In the genomic region with DNA sequence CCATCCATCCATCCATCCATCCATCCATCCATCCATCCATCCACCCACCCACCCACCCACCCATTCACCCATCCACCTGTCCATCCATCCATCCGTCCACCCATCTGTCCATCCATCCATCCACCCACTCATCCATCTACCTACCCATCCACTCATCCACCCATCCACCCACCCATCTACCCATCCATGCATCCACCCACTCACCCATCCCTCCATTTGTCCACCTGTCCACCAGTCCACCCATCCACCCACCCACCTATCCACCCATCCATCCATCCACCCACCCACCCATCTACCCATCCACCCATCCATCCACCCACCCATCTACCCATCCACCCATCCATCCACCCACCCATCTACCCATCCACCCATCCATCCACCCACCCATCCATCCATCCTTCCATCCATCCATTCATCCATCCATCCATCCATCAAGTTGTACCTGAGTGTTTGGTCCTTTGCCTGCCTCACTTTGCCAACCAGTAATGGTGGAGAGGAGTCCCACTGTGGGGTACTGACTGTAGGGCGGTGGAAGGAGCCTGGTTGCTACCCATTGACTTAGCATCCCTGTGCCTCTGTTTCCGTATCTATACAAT, we compare ENCODE assay signal across 2 cellular contexts.
TF ChIP-seq lines count a peak whose summit lies in the region.

No MANE protein-coding gene starts in this region.

TF ChIP-seq in HEK293, 187 proteins besides CTCF, POLR2A, EP300 and RAD21:
- no peak for TF ChIP-seq ZNF555 (tag by site-specific recombination; conservative IDR thresholded peaks at IDR 0.05)
- TF ChIP-seq EGR2 (tag by site-specific recombination; IDR thresholded peaks at IDR 0.05; ENCODE audit: low read depth): peak; percentile 96
- TF ChIP-seq ZNF366 (tag by site-specific recombination; conservative IDR thresholded peaks at IDR 0.05): peak; percentile 81
- TF ChIP-seq ZFHX2 (tag by site-specific recombination; conservative IDR thresholded peaks at IDR 0.05): peak; percentile 89

TF ChIP-seq in HepG2, 621 proteins besides CTCF, POLR2A, EP300 and RAD21:
- TF ChIP-seq MTA1 (CRISPR knock-in tag; IDR thresholded peaks at IDR 0.05; ENCODE audit: borderline replicate concordance): no peak
- TF ChIP-seq SCMH1 (CRISPR knock-in tag; IDR thresholded peaks at IDR 0.05; ENCODE audit: borderline replicate concordance): no peak
- no peak for TF ChIP-seq RFX1 (IDR thresholded peaks at IDR 0.05)
- no peak for TF ChIP-seq PHF21A (CRISPR knock-in tag; IDR thresholded peaks at IDR 0.05)
- TF ChIP-seq RARA (CRISPR knock-in tag; IDR thresholded peaks at IDR 0.05): no peak
- no peak for TF ChIP-seq KLF12 (CRISPR knock-in tag; IDR thresholded peaks at IDR 0.05; ENCODE audit: borderline replicate concordance)
- TF ChIP-seq, protein P1, sequence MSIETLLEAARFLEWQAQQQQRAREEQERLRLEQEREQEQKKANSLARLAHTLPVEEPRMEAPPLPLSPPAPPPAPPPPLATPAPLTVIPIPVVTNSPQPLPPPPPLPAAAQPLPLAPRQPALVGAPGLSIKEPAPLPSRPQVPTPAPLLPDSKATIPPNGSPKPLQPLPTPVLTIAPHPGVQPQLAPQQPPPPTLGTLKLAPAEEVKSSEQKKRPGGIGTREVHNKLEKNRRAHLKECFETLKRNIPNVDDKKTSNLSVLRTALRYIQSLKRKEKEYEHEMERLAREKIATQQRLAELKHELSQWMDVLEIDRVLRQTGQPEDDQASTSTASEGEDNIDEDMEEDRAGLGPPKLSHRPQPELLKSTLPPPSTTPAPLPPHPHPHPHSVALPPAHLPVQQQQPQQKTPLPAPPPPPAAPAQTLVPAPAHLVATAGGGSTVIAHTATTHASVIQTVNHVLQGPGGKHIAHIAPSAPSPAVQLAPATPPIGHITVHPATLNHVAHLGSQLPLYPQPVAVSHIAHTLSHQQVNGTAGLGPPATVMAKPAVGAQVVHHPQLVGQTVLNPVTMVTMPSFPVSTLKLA (IDR thresholded peaks at IDR 0.05): no peak
- TF ChIP-seq, protein P2, sequence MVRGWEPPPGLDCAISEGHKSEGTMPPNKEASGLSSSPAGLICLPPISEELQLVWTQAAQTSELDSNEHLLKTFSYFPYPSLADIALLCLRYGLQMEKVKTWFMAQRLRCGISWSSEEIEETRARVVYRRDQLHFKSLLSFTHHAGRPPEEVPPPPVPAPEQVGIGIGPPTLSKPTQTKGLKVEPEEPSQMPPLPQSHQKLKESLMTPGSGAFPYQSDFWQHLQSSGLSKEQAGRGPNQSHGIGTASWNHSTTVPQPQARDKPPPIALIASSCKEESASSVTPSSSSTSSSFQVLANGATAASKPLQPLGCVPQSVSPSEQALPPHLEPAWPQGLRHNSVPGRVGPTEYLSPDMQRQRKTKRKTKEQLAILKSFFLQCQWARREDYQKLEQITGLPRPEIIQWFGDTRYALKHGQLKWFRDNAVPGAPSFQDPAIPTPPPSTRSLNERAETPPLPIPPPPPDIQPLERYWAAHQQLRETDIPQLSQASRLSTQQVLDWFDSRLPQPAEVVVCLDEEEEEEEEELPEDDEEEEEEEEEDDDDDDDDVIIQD (CRISPR knock-in tag; IDR thresholded peaks at IDR 0.05; ENCODE audit: low read depth): no peak
- TF ChIP-seq GZF1 (CRISPR knock-in tag; IDR thresholded peaks at IDR 0.05): no peak
- no peak for TF ChIP-seq ZNF674 (CRISPR knock-in tag; IDR thresholded peaks at IDR 0.05; ENCODE audit: low read depth)
- TF ChIP-seq ZNF256 (CRISPR knock-in tag; conservative IDR thresholded peaks at IDR 0.05): no peak
